Comparison of ENCODE assay signal across 1 cellular context in genomic region chr19:41386442-41386841, GRCh38.
A peak's percentile ranks its signal among the peaks of the same experiment; 100 is the strongest.
TF ChIP-seq lines count a peak whose summit lies in the region.

No MANE protein-coding gene starts in this region.

TF ChIP-seq in HepG2, 621 proteins besides CTCF, POLR2A, EP300 and RAD21:
- no peak for TF ChIP-seq ZC3H13 (CRISPR knock-in tag; IDR thresholded peaks at IDR 0.05)
- peak; percentile 19 for TF ChIP-seq AGO2 (optimal IDR thresholded peaks at IDR 0.05; ENCODE audit: low read depth, low read length)
